In the genomic region with DNA sequence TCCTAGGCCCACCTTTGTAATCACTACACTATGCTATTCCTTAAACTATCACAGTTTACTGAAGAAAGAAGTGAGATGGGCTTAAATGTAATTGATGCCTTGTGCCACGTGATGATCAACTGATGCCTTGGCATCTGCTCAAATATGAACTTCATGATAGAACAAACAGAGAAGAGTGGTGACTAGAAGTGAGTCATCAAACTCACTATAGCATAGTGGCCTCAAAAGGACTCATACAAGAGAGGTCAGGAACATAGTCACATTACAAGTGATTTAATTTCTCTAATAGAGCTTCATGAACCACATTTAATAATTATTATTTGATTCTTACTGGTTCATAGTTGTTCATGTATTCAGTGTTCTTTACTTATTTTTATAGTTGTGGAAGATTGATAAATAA, we compare ENCODE assay signal across 8 cellular contexts.
A peak's percentile ranks its signal among the peaks of the same experiment; 100 is the strongest.
DNase-seq lines count a peak whose midpoint lies in the region; ATAC-seq, FAIRE-seq and TF ChIP-seq lines count a peak whose summit lies in the region.
"Not testable (repeated sequence)": the region's sequence is repeated elsewhere in the genome, so short reads cannot be mapped to it uniquely, and the experiment has no call there.

No MANE protein-coding gene starts in this region.

- H3K9me2 ChIP-seq in GM23248 (ENCODE audit: insufficient read depth): not testable (repeated sequence)

- not testable (repeated sequence) for H3K79me2 ChIP-seq in GM23248 (ENCODE audit: insufficient read depth)

- not testable (repeated sequence) for H2AK5ac ChIP-seq in IMR-90 (ENCODE audit: low read depth, low read length)

- POLR2A ChIA-PET in IMR-90 (lab: Charles Lee; ENCODE audit: unreplicated experiment): not testable (repeated sequence)

- H3K9me3 ChIP-seq in GM23248 (ENCODE audit: low read depth); IMR-90 (ENCODE audit: control insufficient read depth, insufficient read depth, low read length); adipocyte (ENCODE audit: control insufficient read depth, low read length): not testable (repeated sequence)

- not testable (repeated sequence) for H3K4me2 ChIP-seq in GM23248 (ENCODE audit: unreplicated experiment); IMR-90 (ENCODE audit: low read depth, low read length)

- not testable (repeated sequence) for H2BK5ac ChIP-seq in IMR-90 (ENCODE audit: low read depth, low read length, poor library complexity, severe bottlenecking)

- not testable (repeated sequence) for H2BK120ac ChIP-seq in IMR-90 (ENCODE audit: low read depth, low read length)

- not testable (repeated sequence) for H4K20me1 ChIP-seq in GM23248 (ENCODE audit: insufficient read depth); IMR-90 (ENCODE audit: insufficient read depth, low read length)

- not testable (repeated sequence) for H3K18ac ChIP-seq in IMR-90 (ENCODE audit: low read depth, low read length)

- not testable (repeated sequence) for TF ChIP-seq RAD21 in IMR-90 (IDR thresholded peaks at IDR 0.05; ENCODE audit: low read length)

- H3K4ac ChIP-seq in IMR-90 (ENCODE audit: low read depth, low read length): not testable (repeated sequence)

- DNase-seq in AG20443 (ENCODE audit: low spot score) (peak; percentile 18), GM23248 (peak; percentile 65), IMR-90 (peak; percentile 87), adipocyte (ENCODE audit: low read depth) (peak; percentile 21), choroid plexus epithelial cell (ENCODE audit: low read depth) (peak; percentile 78), fibroblast of the aortic adventitia (ENCODE audit: low read depth) (peak; percentile 43), lung microvascular endothelial cell (ENCODE audit: low read depth in 2 of 2) (peak; percentile 9 to 48), urothelium cell line (ENCODE audit: low spot score) (peak; percentile 46)

- not testable (repeated sequence) for H2BK20ac ChIP-seq in IMR-90 (ENCODE audit: low read depth, low read length)

- dilution Hi-C loops in IMR-90 (cut with HindIII; ENCODE audit: low sequenced_read_pairs, unreplicated experiment): not testable (repeated sequence)

- intact Hi-C loops in IMR-90 (cut with micrococcal nuclease): not testable (repeated sequence)

- H3K27me3 ChIP-seq in GM23248 (replicated peaks; ENCODE audit: insufficient read depth); IMR-90 (ENCODE audit: control insufficient read depth, insufficient read depth, low read length); adipocyte (replicated peaks; ENCODE audit: control insufficient read depth, insufficient read depth, low read length): not testable (repeated sequence)

- H2AK9ac ChIP-seq in IMR-90 (replicated peaks; ENCODE audit: low read depth, low read length, poor library complexity): not testable (repeated sequence)

- in situ Hi-C loops in GM23248 (cut with MboI); IMR-90 (cut with MboI; ENCODE audit: low sequenced_read_pairs): not testable (repeated sequence)

- not testable (repeated sequence) for H2BK15ac ChIP-seq in IMR-90 (ENCODE audit: low read depth, low read length)

- H4K8ac ChIP-seq in IMR-90 (ENCODE audit: low read depth in 2 of 2, low read length in 2 of 2): not testable (repeated sequence)

- TF ChIP-seq CTCF in IMR-90 (conservative IDR thresholded peaks at IDR 0.05; ENCODE audit: low read depth, low read length); choroid plexus epithelial cell (conservative IDR thresholded peaks at IDR 0.05; ENCODE audit: low read depth, low read length); fibroblast of the aortic adventitia (IDR thresholded peaks at IDR 0.05; ENCODE audit: insufficient read depth, low read length): not testable (repeated sequence)

- CTCF ChIA-PET in IMR-90 (lab: Yijun Ruan, JAX): not testable (repeated sequence)

- H3K4me3 ChIP-seq in GM23248; IMR-90 (ENCODE audit: insufficient read depth, low read depth, low read length); adipocyte (ENCODE audit: low read length); choroid plexus epithelial cell (ENCODE audit: low read depth, low read length); fibroblast of the aortic adventitia (ENCODE audit: low read depth, low read length): not testable (repeated sequence)

- H3K9ac ChIP-seq in GM23248; IMR-90 (ENCODE audit: low read depth, low read length); adipocyte (ENCODE audit: low read length): not testable (repeated sequence)

- not testable (repeated sequence) for H3F3A ChIP-seq in GM23248 (ENCODE audit: insufficient read depth)

- not testable (repeated sequence) for H3K4me1 ChIP-seq in GM23248 (ENCODE audit: insufficient read depth); IMR-90 (ENCODE audit: control insufficient read depth, insufficient read depth, low read length); adipocyte (ENCODE audit: control insufficient read depth, insufficient read depth, low read length)

- BruUV-seq in IMR-90 (replicated peaks; lab: Mats Ljungman, UMichigan): not testable (repeated sequence)

- TF ChIP-seq POLR2A in IMR-90 (IDR thresholded peaks at IDR 0.05; ENCODE audit: low read depth, low read length): not testable (repeated sequence)

- H3K27ac ChIP-seq in GM23248; IMR-90 (ENCODE audit: insufficient read depth, low read length): not testable (repeated sequence)

- H3K23ac ChIP-seq in IMR-90 (ENCODE audit: low read depth, low read length): not testable (repeated sequence)

- FAIRE-seq in urothelium cell line (lab: Jason Lieb, UNC): not testable (repeated sequence)

- not testable (repeated sequence) for H3K9me1 ChIP-seq in IMR-90 (ENCODE audit: insufficient read depth, low read length)

- not testable (repeated sequence) for H3K14ac ChIP-seq in IMR-90 (replicated peaks; ENCODE audit: low read depth, low read length)

- not testable (repeated sequence) for H4K91ac ChIP-seq in IMR-90 (ENCODE audit: insufficient read depth, low read depth, low read length)

- ATAC-seq in IMR-90 (ENCODE audit: low read depth): peak; percentile 94

- not testable (repeated sequence) for H2AFZ ChIP-seq in GM23248; IMR-90 (replicated peaks; ENCODE audit: low read length, poor library complexity)

- 0 to 9% methylated on average over 1 of the region's 1 CpG for WGBS in GM23248 (ENCODE audit: low coverage in 1 of 2, low lambda C conversion rate in 2 of 2, missing lambda C conversion rate in 2 of 2), 2 experiments
- WGBS in IMR-90 (ENCODE audit: extremely low coverage in 2 of 2, insufficient read length in 1 of 2), 2 experiments: no CpG with 5 or more reads among the region's 1 CpG

- not testable (repeated sequence) for H3K79me1 ChIP-seq in IMR-90 (ENCODE audit: low read depth in 1 of 2, low read length in 2 of 2)

- not testable (repeated sequence) for H4K5ac ChIP-seq in IMR-90 (ENCODE audit: low read depth, low read length)

- not testable (repeated sequence) for H3K36me3 ChIP-seq in GM23248 (ENCODE audit: low read depth); IMR-90 (ENCODE audit: control insufficient read depth, insufficient read depth, low read length); adipocyte (ENCODE audit: control insufficient read depth, insufficient read depth, low read length, severe bottlenecking)

- H3K56ac ChIP-seq in IMR-90 (ENCODE audit: extremely low read depth, insufficient read depth, low read length): not testable (repeated sequence)

TF ChIP-seq in IMR-90, 13 proteins besides CTCF, POLR2A, EP300 and RAD21:
- TF ChIP-seq USF2 (IDR thresholded peaks at IDR 0.05; ENCODE audit: low read depth, low read length) (peak; percentile 58), FOS (IDR thresholded peaks at IDR 0.05; ENCODE audit: low read depth, low read length) (peak; percentile 33; the same call in 1 of the 2 replicates)

Comparison
In these comparisons a context has a peak if more than half of its experiments do, and no peak if none do; other contexts are left out.
1. DNase-seq: peak in every context shown above with its lines; median percentile 87 in IMR-90; 78 in choroid plexus epithelial cell; 65 in GM23248; 46 in urothelium cell line; 43 in fibroblast of the aortic adventitia; 28 in lung microvascular endothelial cell; 21 in adipocyte; 18 in AG20443.